ENCODE assay signal across 15 cellular contexts in genomic region chr3:86168512-86168911, GRCh38.
DNase-seq lines count a peak whose midpoint lies in the region; ATAC-seq and TF ChIP-seq lines count a peak whose summit lies in the region.
"Had no signal": no experiment of that assay in that cellular context is flagged by ENCODE, and none has a peak within 500 bp of the region (broad histone marks: within the 10 kb centered on the region; RNA-seq: fewer than 3 reads in every experiment).

No MANE protein-coding gene starts in this region.

- no peaks in the 10 kb centered on the region for H3K79me1 ChIP-seq in IMR-90 (ENCODE audit: low read depth in 1 of 2, low read length in 2 of 2)

- dilution Hi-C loops in IMR-90 (cut with HindIII; ENCODE audit: low sequenced_read_pairs, unreplicated experiment), result no loop called here

- H2BK15ac ChIP-seq in IMR-90 (ENCODE audit: low read depth, low read length), result no peak overlapping the region

- H2AK9ac ChIP-seq in IMR-90 (replicated peaks; ENCODE audit: low read depth, low read length, poor library complexity), result no peak overlapping the region

- TF ChIP-seq RAD21 in IMR-90 (IDR thresholded peaks at IDR 0.05; ENCODE audit: low read length), result no peak

- DNase-seq in IMR-90 (no peak), MM.1S (peak; percentile 94), SK-N-MC (ENCODE audit: low read depth, low spot score) (peak; percentile 32), NCI-H1417 treated with DMSO at 0.1 percent for 48 hours (lab: John Stamatoyannopoulos, UW) (no peak)
- DNase-seq in activated naive CD4-positive, alpha-beta T cell treated with anti-CD3 and anti-CD28 coated beads, Interleukin-2, amount 50 U/mL, for 16 hours, result no peak
- DNase-seq in stimulated activated naive CD8-positive, alpha-beta T cell treated with anti-CD3 and anti-CD28 coated beads, Interleukin-15, amount 100 ng/mL, for 72 hours, result no peak
- DNase-seq: AML-193; CD4-positive, alpha-beta memory T cell; DMS153; DMS79; GDM1; HCEC 1CT had no signal

- no peak overlapping the region for H3K27ac Mint-ChIP-seq in stimulated activated naive CD8-positive, alpha-beta T cell treated with anti-CD3 and anti-CD28 coated beads, Interleukin-15, amount 100 ng/mL, for 72 hours
- H3K27ac Mint-ChIP-seq: CD14-positive monocyte; CD4-positive, alpha-beta memory T cell; GM23338 had no signal

- no peaks in the 10 kb centered on the region for H4K20me1 ChIP-seq in IMR-90 (ENCODE audit: insufficient read depth, low read length)
- no peaks in the 10 kb centered on the region for H4K20me1 ChIP-seq in MM.1S (ENCODE audit: insufficient read depth, low read length)
- H4K20me1 ChIP-seq: BLaER1 had no signal

- H3K14ac ChIP-seq in IMR-90 (replicated peaks; ENCODE audit: low read depth, low read length), result no peak overlapping the region

- no peak overlapping the region for H2BK5ac ChIP-seq in IMR-90 (ENCODE audit: low read depth, low read length, poor library complexity, severe bottlenecking)

- no peak overlapping the region for H2BK120ac ChIP-seq in IMR-90 (ENCODE audit: low read depth, low read length)

- TF ChIP-seq CTCF in IMR-90 (conservative IDR thresholded peaks at IDR 0.05; ENCODE audit: low read depth, low read length), result no peak
- no peak for TF ChIP-seq CTCF in MM.1S (IDR thresholded peaks at IDR 0.05; ENCODE audit: low read length)

- H2BK20ac ChIP-seq in IMR-90 (ENCODE audit: low read depth, low read length), result no peak overlapping the region

- H3K79me2 ChIP-seq in MM.1S (ENCODE audit: low read length), result no peaks in the 10 kb centered on the region

- POLR2A ChIA-PET in IMR-90 (lab: Charles Lee; ENCODE audit: unreplicated experiment), result no interaction called here

- H3K9ac ChIP-seq in IMR-90 (ENCODE audit: low read depth, low read length) (no peak overlapping the region), MM.1S (ENCODE audit: low read length) (no peak overlapping the region), SK-N-MC (ENCODE audit: insufficient read length) (no peak overlapping the region)
- H3K9ac ChIP-seq: BLaER1 had no signal

- H4K5ac ChIP-seq in IMR-90 (ENCODE audit: low read depth, low read length), result no peak overlapping the region

- H4K8ac ChIP-seq in IMR-90 (ENCODE audit: low read depth in 2 of 2, low read length in 2 of 2), result no peak overlapping the region

- H3K23ac ChIP-seq in IMR-90 (ENCODE audit: low read depth, low read length), result no peak overlapping the region

- no peak for TF ChIP-seq POLR2A in IMR-90 (IDR thresholded peaks at IDR 0.05; ENCODE audit: low read depth, low read length)

- H3F3A ChIP-seq in MM.1S (ENCODE audit: insufficient read depth, low read length), result peaks cover 5% of the 10 kb centered on the region

- H3K27me3 ChIP-seq in IMR-90 (ENCODE audit: control insufficient read depth, insufficient read depth, low read length) (no peaks in the 10 kb centered on the region), MM.1S (replicated peaks; ENCODE audit: insufficient read depth, low read length) (no peaks in the 10 kb centered on the region)
- H3K27me3 ChIP-seq: BLaER1 had no signal

- BruUV-seq in IMR-90 (replicated peaks; lab: Mats Ljungman, UMichigan), result no TSS peak

- no peaks in the 10 kb centered on the region for H3K4me1 ChIP-seq in IMR-90 (ENCODE audit: control insufficient read depth, insufficient read depth, low read length)
- H3K4me1 ChIP-seq in MM.1S (ENCODE audit: low read length), result peaks cover 8% of the 10 kb centered on the region; the same call in 1 of the 2 replicates
- H3K4me1 ChIP-seq: BLaER1 had no signal

- no peak overlapping the region for H3K4ac ChIP-seq in IMR-90 (ENCODE audit: low read depth, low read length)

- CTCF ChIA-PET in IMR-90 (lab: Yijun Ruan, JAX), result no interaction called here

- no peaks in the 10 kb centered on the region for H3K9me3 ChIP-seq in IMR-90 (ENCODE audit: control insufficient read depth, insufficient read depth, low read length)
- H3K9me3 ChIP-seq in MM.1S (replicated peaks; ENCODE audit: insufficient read depth, low read length), result no peaks in the 10 kb centered on the region
- H3K9me3 ChIP-seq in SK-N-MC (ENCODE audit: low read depth, low read length), result no peaks in the 10 kb centered on the region
- H3K9me3 ChIP-seq: BLaER1 had no signal

- H3K56ac ChIP-seq in IMR-90 (ENCODE audit: extremely low read depth, insufficient read depth, low read length), result no peak overlapping the region

- no CpG with 5 or more reads among the region's 1 CpG for WGBS in IMR-90 (ENCODE audit: extremely low coverage in 2 of 2, insufficient read length in 1 of 2), 2 experiments

- H3K4me1 Mint-ChIP-seq in stimulated activated naive CD8-positive, alpha-beta T cell treated with anti-CD3 and anti-CD28 coated beads, Interleukin-15, amount 100 ng/mL, for 72 hours, result no peaks in the 10 kb centered on the region
- H3K4me1 Mint-ChIP-seq: CD14-positive monocyte; CD4-positive, alpha-beta memory T cell had no signal

- H3K36me3 ChIP-seq in IMR-90 (ENCODE audit: control insufficient read depth, insufficient read depth, low read length) (no peaks in the 10 kb centered on the region), MM.1S (replicated peaks; ENCODE audit: insufficient read depth, low read length) (no peaks in the 10 kb centered on the region), SK-N-MC (ENCODE audit: insufficient read depth, low read length) (no peaks in the 10 kb centered on the region)
- H3K36me3 ChIP-seq: BLaER1 had no signal

- intact Hi-C loops in IMR-90 (cut with micrococcal nuclease), result no loop called here

- H2AK5ac ChIP-seq in IMR-90 (ENCODE audit: low read depth, low read length), result no peak overlapping the region

- H3K4me3 ChIP-seq in IMR-90 (ENCODE audit: insufficient read depth, low read depth, low read length) (no peak overlapping the region), MM.1S (ENCODE audit: low read length) (no peak overlapping the region), SK-N-MC (no peak overlapping the region)
- H3K4me3 ChIP-seq: BLaER1, GM23338 had no signal

- no peaks in the 10 kb centered on the region for H3K27me3 Mint-ChIP-seq in stimulated activated naive CD8-positive, alpha-beta T cell treated with anti-CD3 and anti-CD28 coated beads, Interleukin-15, amount 100 ng/mL, for 72 hours
- H3K27me3 Mint-ChIP-seq: CD4-positive, alpha-beta memory T cell had no signal

- no peak overlapping the region for H3K4me3 Mint-ChIP-seq in stimulated activated naive CD8-positive, alpha-beta T cell treated with anti-CD3 and anti-CD28 coated beads, Interleukin-15, amount 100 ng/mL, for 72 hours
- H3K4me3 Mint-ChIP-seq: CD14-positive monocyte; CD4-positive, alpha-beta memory T cell; GM23338 had no signal

- no peaks in the 10 kb centered on the region for H3K9me3 Mint-ChIP-seq in stimulated activated naive CD8-positive, alpha-beta T cell treated with anti-CD3 and anti-CD28 coated beads, Interleukin-15, amount 100 ng/mL, for 72 hours
- H3K9me3 Mint-ChIP-seq: GM23338 had no signal

- H2AFZ ChIP-seq in IMR-90 (replicated peaks; ENCODE audit: low read length, poor library complexity), result no peak overlapping the region
- H2AFZ ChIP-seq in MM.1S (ENCODE audit: low read length), result no peak overlapping the region
- H2AFZ ChIP-seq: GM23338 had no signal

- H3K4me2 ChIP-seq in IMR-90 (ENCODE audit: low read depth, low read length) (no peak overlapping the region), MM.1S (ENCODE audit: low read depth, low read length) (no peak overlapping the region)
- H3K4me2 ChIP-seq: BLaER1, GM23338 had no signal

- H3K18ac ChIP-seq in IMR-90 (ENCODE audit: low read depth, low read length), result no peak overlapping the region

- no peak for ATAC-seq in IMR-90 (ENCODE audit: low read depth)
- no peak for ATAC-seq in stimulated activated naive CD8-positive, alpha-beta T cell treated with anti-CD3 and anti-CD28 coated beads, Interleukin-15, amount 100 ng/mL, for 72 hours
- ATAC-seq: GM23338 had no signal

- in situ Hi-C loops in IMR-90 (cut with MboI; ENCODE audit: low sequenced_read_pairs), result no loop called here

- H4K91ac ChIP-seq in IMR-90 (ENCODE audit: insufficient read depth, low read depth, low read length), result no peak overlapping the region

- H3K27ac ChIP-seq in IMR-90 (ENCODE audit: insufficient read depth, low read length) (no peak overlapping the region), MM.1S (ENCODE audit: low read length) (peak overlapping the region; percentile 34; the same call in 1 of the 2 replicates), SK-N-MC (no peak overlapping the region)
- H3K27ac ChIP-seq: BLaER1 had no signal

- no peaks in the 10 kb centered on the region for H3K9me1 ChIP-seq in IMR-90 (ENCODE audit: insufficient read depth, low read length)

- H3K9me2 ChIP-seq in MM.1S (replicated peaks; ENCODE audit: insufficient read depth, low read length), result no peaks in the 10 kb centered on the region

TF ChIP-seq in IMR-90, 13 proteins besides CTCF, POLR2A, EP300 and RAD21:
- TF ChIP-seq USF2 (IDR thresholded peaks at IDR 0.05; ENCODE audit: low read depth, low read length), result no peak
- TF ChIP-seq MAFK (IDR thresholded peaks at IDR 0.05; ENCODE audit: low read depth, low read length), result peak; percentile 82
- no peak for TF ChIP-seq CEBPB (IDR thresholded peaks at IDR 0.05; ENCODE audit: low read depth, low read length)
- no peak for TF ChIP-seq FOS (IDR thresholded peaks at IDR 0.05; ENCODE audit: low read depth, low read length)
- no peak for TF ChIP-seq RFX5 (IDR thresholded peaks at IDR 0.05; ENCODE audit: low read depth, low read length)
- TF ChIP-seq NFE2L2 (IDR thresholded peaks at IDR 0.05; ENCODE audit: low read depth, low read length), result no peak
- no peak for TF ChIP-seq SMC3 (IDR thresholded peaks at IDR 0.05; ENCODE audit: low read depth, low read length)

Comparison
In these comparisons a context has a peak if more than half of its experiments do, and no peak if none do; other contexts are left out.
1. DNase-seq: peak in MM.1S (single experiment) and SK-N-MC (single experiment); none in IMR-90 (single experiment), NCI-H1417 treated with DMSO at 0.1 percent for 48 hours (single experiment), activated naive CD4-positive, alpha-beta T cell treated with anti-CD3 and anti-CD28 coated beads, Interleukin-2, amount 50 U/mL, for 16 hours (single experiment) and stimulated activated naive CD8-positive, alpha-beta T cell treated with anti-CD3 and anti-CD28 coated beads, Interleukin-15, amount 100 ng/mL, for 72 hours (0 of 2).